Comparison of ENCODE assay signal across 9 cellular contexts in genomic region chr1:12447849-12448312, GRCh38.
DNase-seq lines count a peak whose midpoint lies in the region; ATAC-seq and TF ChIP-seq lines count a peak whose summit lies in the region.
"Had no signal": no experiment of that assay in that cellular context is flagged by ENCODE, and none has a peak within 500 bp of the region (broad histone marks: within the 10 kb centered on the region; RNA-seq: fewer than 3 reads in every experiment).

No MANE protein-coding gene starts in this region.

- H3K14ac ChIP-seq in IMR-90 (replicated peaks; ENCODE audit: low read depth, low read length), result peak overlapping the region; percentile 79

- H3K36me3 Mint-ChIP-seq in activated naive CD8-positive, alpha-beta T cell, result peaks cover 27% of the 10 kb centered on the region

- peak overlapping the region; percentile 81; the same call in 1 of the 2 replicates for H4K5ac ChIP-seq in IMR-90 (ENCODE audit: low read depth, low read length)

- H2BK5ac ChIP-seq in IMR-90 (ENCODE audit: low read depth, low read length, poor library complexity, severe bottlenecking), result peak overlapping the region; percentile 95

- peak overlapping the region; percentile 16 for H2AK5ac ChIP-seq in IMR-90 (ENCODE audit: low read depth, low read length)

- peak overlapping the region in 1 of 2 experiments; percentile 49; a peak in 2 of 4 replicates for H4K8ac ChIP-seq in IMR-90 (ENCODE audit: low read depth in 2 of 2, low read length in 2 of 2)

- TF ChIP-seq RAD21 in IMR-90 (IDR thresholded peaks at IDR 0.05; ENCODE audit: low read length), result no peak

- peak overlapping the region; percentile 18; the same call in 2 of the 3 replicates for H2BK15ac ChIP-seq in IMR-90 (ENCODE audit: low read depth, low read length)

- H3K4me1 ChIP-seq in IMR-90 (ENCODE audit: control insufficient read depth, insufficient read depth, low read length), result peaks cover 22% of the 10 kb centered on the region

- peaks cover 2% of the 10 kb centered on the region; the same call in 1 of the 2 replicates for H3K36me3 ChIP-seq in IMR-90 (ENCODE audit: control insufficient read depth, insufficient read depth, low read length)

- no peak overlapping the region for H3K9ac ChIP-seq in IMR-90 (ENCODE audit: low read depth, low read length)

- H4K91ac ChIP-seq in IMR-90 (ENCODE audit: insufficient read depth, low read depth, low read length), result peak overlapping the region; percentile 77

- H3K27ac ChIP-seq in IMR-90 (ENCODE audit: insufficient read depth, low read length) (peak overlapping the region; percentile 10; the same call in 1 of the 2 replicates), substantia nigra (ENCODE audit: low read depth, low read length, poor library complexity, severe bottlenecking) (peak overlapping the region; percentile 39)

- H3K9me1 ChIP-seq in IMR-90 (ENCODE audit: insufficient read depth, low read length), result peaks cover 14% of the 10 kb centered on the region

- POLR2A ChIA-PET in IMR-90 (lab: Charles Lee; ENCODE audit: unreplicated experiment), result no interaction called here

- TF ChIP-seq CTCF in IMR-90 (conservative IDR thresholded peaks at IDR 0.05; ENCODE audit: low read depth, low read length), result no peak
- TF ChIP-seq CTCF in lower leg skin (IDR thresholded peaks at IDR 0.05), result no peak

- peak overlapping the region; percentile 99 for H3K27ac Mint-ChIP-seq in activated naive CD8-positive, alpha-beta T cell

- H3K4ac ChIP-seq in IMR-90 (ENCODE audit: low read depth, low read length), result peak overlapping the region; percentile 85

- intact Hi-C loops in IMR-90 (cut with micrococcal nuclease), result loop anchor here (1.0 kb wide), 1 partner anchor 9 kb away; no protein-coding TSS in a partner anchor
- intact Hi-C loops in lower leg skin (cut with DNase I; ENCODE audit: low total_unique reads), result loop anchor here (2.0 kb wide), 1 partner anchor 41 kb away; no protein-coding TSS in a partner anchor

- peak overlapping the region; percentile 81 for H3K4me3 Mint-ChIP-seq in activated naive CD8-positive, alpha-beta T cell

- no peaks in the 10 kb centered on the region for H3K27me3 Mint-ChIP-seq in activated naive CD8-positive, alpha-beta T cell

- H3K4me2 ChIP-seq in IMR-90 (ENCODE audit: low read depth, low read length), result peak overlapping the region; percentile 12; the same call in 1 of the 2 replicates

- H3K79me1 ChIP-seq in IMR-90 (ENCODE audit: low read depth in 1 of 2, low read length in 2 of 2), result peaks cover 5 to 20% of the 10 kb centered on the region in 2 experiments; a peak in 2 of 4 replicates

- H2AFZ ChIP-seq in IMR-90 (replicated peaks; ENCODE audit: low read length, poor library complexity), result no peak overlapping the region

- TF ChIP-seq POLR2A in IMR-90 (IDR thresholded peaks at IDR 0.05; ENCODE audit: low read depth, low read length) (no peak), lower leg skin (IDR thresholded peaks at IDR 0.05) (no peak)

- WGBS in IMR-90 (ENCODE audit: extremely low coverage in 2 of 2, insufficient read length in 1 of 2), 2 experiments, result 74% methylated on average over 3 of the region's 7 CpGs; no CpG with 5 or more reads in 1 of the 2 experiments
- 21 to 37% methylated on average over 7 of the region's 7 CpGs for WGBS in lower leg skin, 2 donors

- no peaks in the 10 kb centered on the region for H3K9me3 ChIP-seq in IMR-90 (ENCODE audit: control insufficient read depth, insufficient read depth, low read length)

- no peak overlapping the region for H3K4me3 ChIP-seq in IMR-90 (ENCODE audit: insufficient read depth, low read depth, low read length)
- no peak overlapping the region for H3K4me3 ChIP-seq in lower leg skin (ENCODE audit: low read depth, poor library complexity, severe bottlenecking)

- H3K18ac ChIP-seq in IMR-90 (ENCODE audit: low read depth, low read length), result peak overlapping the region; percentile 54

- H3K4me1 Mint-ChIP-seq in activated naive CD8-positive, alpha-beta T cell (ENCODE audit: low read depth), result peaks cover 89% of the 10 kb centered on the region

- in situ Hi-C loops in IMR-90 (cut with MboI; ENCODE audit: low sequenced_read_pairs), result no loop called here

- dilution Hi-C loops in IMR-90 (cut with HindIII; ENCODE audit: low sequenced_read_pairs, unreplicated experiment), result no loop called here

- peak overlapping the region; percentile 85 for H2BK120ac ChIP-seq in IMR-90 (ENCODE audit: low read depth, low read length)

- no peak overlapping the region for H2AK9ac ChIP-seq in IMR-90 (replicated peaks; ENCODE audit: low read depth, low read length, poor library complexity)

- no peaks in the 10 kb centered on the region for H3K27me3 ChIP-seq in IMR-90 (ENCODE audit: control insufficient read depth, insufficient read depth, low read length)

- peak; percentile 18; the same call in 1 of the 2 replicates for ATAC-seq in IMR-90 (ENCODE audit: low read depth)

- DNase-seq in IMR-90 (peak; percentile 39), kidney glomerular epithelial cell (lab: John Stamatoyannopoulos, UW) (peak; percentile 91), substantia nigra (lab: John Stamatoyannopoulos, UW) (no peak), A172 (ENCODE audit: low spot score) (no peak), lower leg skin (ENCODE audit: low spot score in 2 of 2) (no peak), SW480 (ENCODE audit: low spot score) (no peak)
- DNase-seq: activated CD4-positive, alpha-beta T cell treated with anti-CD3 and anti-CD28 coated beads for 48 hours; NCI-H510A had no signal

- H3K9me3 Mint-ChIP-seq in activated naive CD8-positive, alpha-beta T cell (ENCODE audit: low read depth), result peaks cover 3% of the 10 kb centered on the region

- H3K23ac ChIP-seq in IMR-90 (ENCODE audit: low read depth, low read length), result peak overlapping the region; percentile 80

- H3K56ac ChIP-seq in IMR-90 (ENCODE audit: extremely low read depth, insufficient read depth, low read length), result 0 out of 2 replicates have a peak overlapping the region, but pooled peaks have one; percentile 25

- no TSS peak for BruUV-seq in IMR-90 (replicated peaks; lab: Mats Ljungman, UMichigan)

- H4K20me1 ChIP-seq in IMR-90 (ENCODE audit: insufficient read depth, low read length), result no peaks in the 10 kb centered on the region

- CTCF ChIA-PET in IMR-90 (lab: Yijun Ruan, JAX), result interaction anchor here (0.7 kb wide), 1 partner anchor 109 kb away, joined by 3 read pairs; no protein-coding TSS in a partner anchor

- peak overlapping the region; percentile 86 for H2BK20ac ChIP-seq in IMR-90 (ENCODE audit: low read depth, low read length)

TF ChIP-seq in IMR-90, 13 proteins besides CTCF, POLR2A, EP300 and RAD21:
- TF ChIP-seq RFX5 (IDR thresholded peaks at IDR 0.05; ENCODE audit: low read depth, low read length) (no peak), USF2 (IDR thresholded peaks at IDR 0.05; ENCODE audit: low read depth, low read length) (no peak), CHD1 (IDR thresholded peaks at IDR 0.05; ENCODE audit: low read depth, low read length) (no peak), MXI1 (IDR thresholded peaks at IDR 0.05; ENCODE audit: borderline replicate concordance, low read depth, low read length) (no peak), FOS (IDR thresholded peaks at IDR 0.05; ENCODE audit: low read depth, low read length) (no peak), MAZ (IDR thresholded peaks at IDR 0.05; ENCODE audit: borderline replicate concordance, low read depth, low read length) (no peak), ELK1 (IDR thresholded peaks at IDR 0.05; ENCODE audit: borderline replicate concordance, low read depth, low read length) (no peak), CEBPB (IDR thresholded peaks at IDR 0.05; ENCODE audit: low read depth, low read length) (no peak)
TF ChIP-seq in IMR-90: peak in this region for 0.

Comparison
In these comparisons a context has a peak if more than half of its experiments do, and no peak if none do; other contexts are left out.
1. DNase-seq: peak in IMR-90 (single experiment) and kidney glomerular epithelial cell (single experiment); none in substantia nigra (0 of 49), A172 (single experiment), lower leg skin (0 of 2) and SW480 (single experiment).